In the genomic region with DNA sequence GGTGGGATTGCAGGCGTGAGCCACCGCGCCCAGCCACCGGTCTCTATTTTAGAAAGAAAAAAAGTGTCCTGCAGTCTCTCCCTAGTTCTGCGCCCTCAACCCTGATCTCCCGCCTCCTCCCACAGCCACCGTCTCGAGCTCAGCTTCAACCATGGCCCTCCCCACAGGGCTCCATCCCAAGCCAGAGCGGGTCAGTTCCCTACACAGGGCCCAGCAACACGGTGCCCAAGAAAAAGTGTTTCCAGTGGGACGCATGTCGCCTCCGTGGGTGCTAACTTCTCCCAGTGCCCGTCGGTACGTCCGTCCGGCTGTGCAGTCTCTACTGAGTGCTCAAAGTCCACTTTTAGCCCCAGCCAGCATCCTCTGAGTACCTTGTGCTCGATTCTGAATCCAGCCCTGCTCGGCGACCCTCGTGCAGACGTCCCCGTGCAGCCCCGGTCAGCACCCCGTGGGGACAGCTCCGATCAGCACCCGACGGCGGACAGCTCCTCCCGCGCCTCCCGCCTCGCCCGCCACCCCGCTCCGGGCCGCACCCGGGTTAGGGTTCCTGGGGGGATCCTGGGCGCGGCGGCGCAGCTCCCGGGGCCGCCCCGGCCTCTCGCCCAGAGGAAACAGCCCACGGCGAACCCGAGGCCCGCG, we compare ENCODE assay signal across 1 cellular context.
A peak's percentile ranks its signal among the peaks of the same experiment; 100 is the strongest.
TF ChIP-seq lines count a peak whose summit lies in the region.

No MANE protein-coding gene starts in this region.

TF ChIP-seq in WTC11, 78 proteins besides CTCF, POLR2A, EP300 and RAD21 (continued from another document):
- no peak for TF ChIP-seq AR (CRISPR knock-in tag; IDR thresholded peaks at IDR 0.05)
- TF ChIP-seq ELF4 (CRISPR knock-in tag; IDR thresholded peaks at IDR 0.05; ENCODE audit: low read depth): peak; percentile 99
- peak; percentile 99 for TF ChIP-seq ESRRA (CRISPR knock-in tag; IDR thresholded peaks at IDR 0.05; ENCODE audit: borderline replicate concordance)
- TF ChIP-seq ZNF317 (CRISPR knock-in tag; IDR thresholded peaks at IDR 0.05; ENCODE audit: borderline replicate concordance, low read depth): peak; percentile 84
- TF ChIP-seq CREM (CRISPR knock-in tag; IDR thresholded peaks at IDR 0.05): peak; percentile 86; the same call in 1 of the 2 replicates
- TF ChIP-seq ETV6 (CRISPR knock-in tag; IDR thresholded peaks at IDR 0.05): peak; percentile 96
- TF ChIP-seq NFATC4 (CRISPR knock-in tag; IDR thresholded peaks at IDR 0.05): no peak
- no peak for TF ChIP-seq MXD4 (CRISPR knock-in tag; IDR thresholded peaks at IDR 0.05; ENCODE audit: borderline replicate concordance)
- TF ChIP-seq, protein P1, sequence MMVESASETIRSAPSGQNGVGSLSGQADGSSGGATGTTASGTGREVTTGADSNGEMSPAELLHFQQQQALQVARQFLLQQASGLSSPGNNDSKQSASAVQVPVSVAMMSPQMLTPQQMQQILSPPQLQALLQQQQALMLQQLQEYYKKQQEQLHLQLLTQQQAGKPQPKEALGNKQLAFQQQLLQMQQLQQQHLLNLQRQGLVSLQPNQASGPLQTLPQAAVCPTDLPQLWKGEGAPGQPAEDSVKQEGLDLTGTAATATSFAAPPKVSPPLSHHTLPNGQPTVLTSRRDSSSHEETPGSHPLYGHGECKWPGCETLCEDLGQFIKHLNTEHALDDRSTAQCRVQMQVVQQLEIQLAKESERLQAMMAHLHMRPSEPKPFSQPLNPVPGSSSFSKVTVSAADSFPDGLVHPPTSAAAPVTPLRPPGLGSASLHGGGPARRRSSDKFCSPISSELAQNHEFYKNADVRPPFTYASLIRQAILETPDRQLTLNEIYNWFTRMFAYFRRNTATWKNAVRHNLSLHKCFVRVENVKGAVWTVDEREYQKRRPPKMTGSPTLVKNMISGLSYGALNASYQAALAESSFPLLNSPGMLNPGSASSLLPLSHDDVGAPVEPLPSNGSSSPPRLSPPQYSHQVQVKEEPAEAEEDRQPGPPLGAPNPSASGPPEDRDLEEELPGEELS (CRISPR knock-in tag; IDR thresholded peaks at IDR 0.05): peak; percentile 100
